In genomic region chr7:25125137-25125946, GRCh38 we compare ENCODE assay signal across 1 cellular context.
TF ChIP-seq lines count a peak whose summit lies in the region.

TSS of gene CYCS (minus strand) at chr7:25125260. CDS start at chr7:25124119, 1,141 bp downstream.

TF ChIP-seq in liver, 16 proteins besides CTCF, POLR2A, EP300 and RAD21 (continued from another document):
- TF ChIP-seq ZBTB33 (IDR thresholded peaks at IDR 0.05): peak; percentile 95
- TF ChIP-seq FOXA2 (IDR thresholded peaks at IDR 0.05): peak; percentile 57
- TF ChIP-seq NR2F2 (IDR thresholded peaks at IDR 0.05): no peak
- peak; percentile 53 to 77 for TF ChIP-seq HNF4A (conservative IDR thresholded peaks at IDR 0.05)
- peak; percentile 97 for TF ChIP-seq JUND (IDR thresholded peaks at IDR 0.05)
- peak; percentile 97 for TF ChIP-seq TAF1 (conservative IDR thresholded peaks at IDR 0.05)
- peak; percentile 55 to 72 for TF ChIP-seq RXRA (IDR thresholded peaks at IDR 0.05)
- peak; percentile 92 for TF ChIP-seq ATF3 (IDR thresholded peaks at IDR 0.05)
